11 cellular contexts compared by ENCODE assay signal in the genomic region with DNA sequence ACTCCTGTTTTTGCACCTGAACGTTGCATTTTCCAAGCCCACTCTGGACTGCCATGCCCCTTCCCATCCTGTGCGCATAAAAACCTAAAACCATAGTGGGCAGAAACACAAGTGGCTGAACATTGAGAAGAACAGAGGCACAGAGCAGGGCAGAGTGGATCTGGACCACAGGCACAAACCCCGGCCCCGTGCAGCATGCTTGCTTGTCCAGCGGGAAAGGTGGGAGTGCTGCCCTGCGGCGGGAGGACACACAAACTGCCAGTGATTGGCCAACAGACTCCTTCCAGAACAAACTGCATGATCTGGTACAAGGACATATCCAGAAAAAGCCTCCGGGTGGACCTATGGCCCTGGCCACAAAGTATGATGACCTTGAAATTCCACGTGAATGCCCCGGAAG. TPM values are rescaled to one million over a fixed set of nuclear protein-coding genes. Genes with fewer than 3 reads are reported as not detected.
"Had no signal": no experiment of that assay in that cellular context is flagged by ENCODE, and none has a peak within 500 bp of the region (broad histone marks: within the 10 kb centered on the region; RNA-seq: fewer than 3 reads in every experiment).

No MANE protein-coding gene starts in this region.

- ATAC-seq: HepG2, K562 had no signal

- H3K4me3 Mint-ChIP-seq: IgD-negative memory B cell had no signal

- FAIRE-seq: HepG2, HTR-8/SVneo, K562 had no signal

- H3K4me3 ChIP-seq: K562 had no signal

- DNase-seq: IMR-90, KBM-7, KG1 had no signal

- H3K9ac ChIP-seq: KMS-11 had no signal

- H3K27ac ChIP-seq: HL-60, KMS-11 had no signal

- H3K36me3 Mint-ChIP-seq: IgD-negative memory B cell had no signal

- H3K4me2 ChIP-seq: KMS-11 had no signal

- H3K27ac Mint-ChIP-seq: IgD-negative memory B cell had no signal

RNA-seq across cellular contexts. Expression of gene ADARB2, which starts 42.5 kb away (rescaled TPM):
- total RNA-seq: HepG2, HT-29, HT1080, IMR-90, K562 had no signal
- polyA plus RNA-seq: HepG2, IgD-negative memory B cell, IMR-90, K562 had no signal
